23 cellular contexts compared by ENCODE assay signal in genomic region chr12:76383988-76384387, GRCh38.
"Had no signal": no experiment of that assay in that cellular context is flagged by ENCODE, and none has a peak within 500 bp of the region (broad histone marks: within the 10 kb centered on the region; RNA-seq: fewer than 3 reads in every experiment).

No MANE protein-coding gene starts in this region.

- H3K27me3 ChIP-seq: Peyer's patch, SJCRH30 had no signal

- ATAC-seq: K562, PC-3, Right ventricle myocardium inferior, SK-N-SH treated with all-trans-retinoic acid at 6 μM for 48 hours had no signal

- H3K27me3 Mint-ChIP-seq: IgD-negative memory B cell had no signal

- H3K4me3 ChIP-seq: K562, Peyer's patch, SJCRH30 had no signal

- H3K4me2 ChIP-seq: KMS-11 had no signal

- DNase-seq: Kasumi-1, MM.1S, NCI-H1092 treated with DMSO at 0.1 percent for 48 hours, NCI-H1436, NCI-H187, NCI-H2029, NCI-H2081 treated with DMSO at 0.1 percent for 48 hours, NCI-H2171, NCI-H226, NCI-H446, NCI-H510A, NCI-H524 treated with DMSO at 0.1 percent for 48 hours, NCI-H774, PC-3, Peyer's patch, SHP77 treated with DMSO at 0.1 percent for 48 hours, SJCRH30 had no signal

- H3K4me3 Mint-ChIP-seq: IgD-negative memory B cell had no signal

- H3K9ac ChIP-seq: KMS-11 had no signal

- H3K27ac ChIP-seq: HL-60, KMS-11, Peyer's patch, SJCRH30 had no signal

- H3K9me3 ChIP-seq: Peyer's patch, SJCRH30 had no signal

- H3K9me3 Mint-ChIP-seq: IgD-negative memory B cell had no signal

- H3K4me1 ChIP-seq: Peyer's patch, SJCRH30 had no signal

- H3K27ac Mint-ChIP-seq: IgD-negative memory B cell had no signal

- H3K4me1 Mint-ChIP-seq: IgD-negative memory B cell had no signal
